ENCODE assay signal across 21 cellular contexts in genomic region chr17:787641-788221, GRCh38.
"Had no signal": no experiment of that assay in that cellular context is flagged by ENCODE, and none has a peak within 500 bp of the region (broad histone marks: within the 10 kb centered on the region; RNA-seq: fewer than 3 reads in every experiment).

No MANE protein-coding gene starts in this region.

- H3K27ac ChIP-seq: cardiac muscle cell, coronary artery, heart left ventricle, hepatocyte, neural progenitor cell, psoas muscle, thyroid gland had no signal

- H3K27me3 ChIP-seq: cardiac muscle cell, heart left ventricle, hepatocyte, neural progenitor cell, thyroid gland had no signal

- ATAC-seq: heart left ventricle; left ventricle myocardium superior; mucosa of descending colon; naive thymus-derived CD4-positive, alpha-beta T cell; psoas muscle; right cardiac atrium; stimulated activated naive CD8-positive, alpha-beta T cell treated with anti-CD3 and anti-CD28 coated beads, Interleukin-15, amount 100 ng/mL, for 72 hours had no signal

- H3K4me3 ChIP-seq: cardiac muscle cell, coronary artery, heart left ventricle, hepatocyte, lung, mucosa of descending colon, neural progenitor cell, psoas muscle, skin epidermis, thyroid gland had no signal

- DNase-seq: dermis blood vessel endothelial cell; effector memory CD4-positive, alpha-beta T cell; heart left ventricle; kidney glomerular epithelial cell; left ventricle myocardium superior; mucosa of descending colon; naive thymus-derived CD4-positive, alpha-beta T cell; psoas muscle; stimulated activated CD4-positive, alpha-beta T cell treated with anti-CD3 and anti-CD28 coated beads, Interleukin-15, amount 100 ng/mL, for 24 hours; stimulated activated CD4-positive, alpha-beta T cell treated with anti-CD3 and anti-CD28 coated beads, Interleukin-2, amount 100 ng/mL, for 48 hours; stimulated activated naive CD4-positive, alpha-beta T cell; stimulated activated naive CD8-positive, alpha-beta T cell treated with anti-CD3 and anti-CD28 coated beads, Interleukin-15, amount 100 ng/mL, for 72 hours; thyroid gland; trophoblast cell had no signal

- H3K36me3 ChIP-seq: neural progenitor cell had no signal

- H3K9me3 ChIP-seq: heart left ventricle, mucosa of descending colon, psoas muscle, thyroid gland had no signal
